In the genomic region with DNA sequence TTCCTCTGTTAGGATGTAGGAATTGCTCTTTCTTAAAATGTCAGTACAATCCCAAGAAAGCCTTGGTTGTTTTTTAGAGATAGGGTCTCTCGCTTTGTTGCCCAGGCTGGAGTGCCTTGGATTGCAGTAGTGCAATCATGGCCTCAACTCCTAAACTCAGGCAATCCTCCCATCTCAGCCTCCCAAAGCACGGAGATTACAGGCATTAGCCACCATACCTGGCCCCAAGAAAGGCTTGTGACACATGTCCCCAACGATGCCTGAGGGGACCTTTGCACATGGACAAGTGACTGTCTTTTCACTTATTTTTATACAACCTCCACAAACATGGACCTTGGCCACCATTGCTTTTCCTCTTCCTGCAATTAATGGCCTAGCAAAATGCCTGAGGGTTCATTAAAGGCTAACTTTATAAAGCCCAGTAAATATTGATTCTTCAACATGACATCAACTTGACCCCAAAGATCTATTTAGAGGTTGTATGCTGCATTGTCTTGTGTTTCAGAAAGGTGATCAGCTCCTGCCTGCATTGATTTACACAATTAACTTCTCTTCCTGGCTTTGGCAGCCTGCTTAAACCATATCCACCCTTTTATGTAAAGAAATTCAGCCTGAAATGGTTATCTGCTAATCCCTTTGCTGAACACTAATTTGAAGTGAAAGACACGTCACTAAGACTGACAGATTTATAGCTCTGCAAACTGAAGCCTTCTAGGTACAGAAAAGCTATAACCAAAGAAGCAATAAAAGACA, we compare ENCODE assay signal across 18 cellular contexts. TPM values are rescaled to one million over a fixed set of nuclear protein-coding genes. Genes with fewer than 3 reads are reported as not detected.
A peak's percentile ranks its signal among the peaks of the same experiment; 100 is the strongest.
DNase-seq lines count a peak whose midpoint lies in the region; ATAC-seq and TF ChIP-seq lines count a peak whose summit lies in the region.
"Had no signal": no experiment of that assay in that cellular context is flagged by ENCODE, and none has a peak within 500 bp of the region (broad histone marks: within the 10 kb centered on the region; RNA-seq: fewer than 3 reads in every experiment).

No MANE protein-coding gene starts in this region.

- DNase-seq in Right ventricle myocardium superior = no peak
- no peak for DNase-seq in left cardiac atrium
- no peak for DNase-seq in activated T-helper 2 cell treated with anti-CD3 and anti-CD28 coated beads, Interferon-gamma antibody, Interleukin-2, Interleukin-4, amounts not matched to agents 10 μg/mL and 5 μg/mL and 100 μg/mL, durations not matched to agents 14 hours and 24 hours and 36 hours (ENCODE audit: low spot score)
- no peak for DNase-seq in type B pancreatic cell (ENCODE audit: extremely low spot score, unreplicated experiment)
- DNase-seq in NCI-H1092 (lab: John Stamatoyannopoulos, UW) = no peak
- DNase-seq: activated CD4-positive, alpha-beta T cell treated with anti-CD3 and anti-CD28 coated beads for 4 hours; caudate nucleus; effector memory CD8-positive, alpha-beta T cell; H9; naive thymus-derived CD8-positive, alpha-beta T cell; NCI-H1105; NCI-H2171 treated with DMSO at 0.1 percent for 48 hours; retina; trophoblast cell had no signal

- peaks cover 1 to 8% (median 5%) of the 10 kb centered on the region in 4 donors for H3K36me3 ChIP-seq in liver (ENCODE audit: control insufficient read depth in 4 of 4, insufficient read depth in 3 of 4, low read depth in 1 of 4, low read length in 3 of 4)

- H3K27ac Mint-ChIP-seq in activated T-helper 2 cell treated with anti-CD3 and anti-CD28 coated beads, Interferon-gamma antibody, Interleukin-2, Interleukin-4, amounts not matched to agents 10 μg/mL and 5 μg/mL and 100 μg/mL, durations not matched to agents 14 hours and 24 hours and 36 hours = peak overlapping the region; percentile 26
- H3K27ac Mint-ChIP-seq in type B pancreatic cell = peak overlapping the region; percentile 61
- H3K27ac Mint-ChIP-seq: effector memory CD8-positive, alpha-beta T cell; H9 had no signal

- H3K27me3 Mint-ChIP-seq in activated T-helper 2 cell treated with anti-CD3 and anti-CD28 coated beads, Interferon-gamma antibody, Interleukin-2, Interleukin-4, amounts not matched to agents 10 μg/mL and 5 μg/mL and 100 μg/mL, durations not matched to agents 14 hours and 24 hours and 36 hours (ENCODE audit: low read depth) = no peaks in the 10 kb centered on the region
- H3K27me3 Mint-ChIP-seq in type B pancreatic cell = no peaks in the 10 kb centered on the region
- H3K27me3 Mint-ChIP-seq: effector memory CD8-positive, alpha-beta T cell; naive thymus-derived CD8-positive, alpha-beta T cell had no signal

- peaks cover 0 to 34% (median 25%) of the 10 kb centered on the region in 4 donors for H3K4me1 ChIP-seq in liver (ENCODE audit: control insufficient read depth in 4 of 4, insufficient read depth in 4 of 4, low read length in 3 of 4)

- peak overlapping the region; percentile 62 to 74 for H3K27ac ChIP-seq in liver (ENCODE audit: low read depth in 1 of 2, low read length in 2 of 2)

- ATAC-seq in Right ventricle myocardium superior (ENCODE audit: poor library complexity) (peak; percentile 8), left cardiac atrium (no peak), GM19455 (IDR thresholded peaks at IDR 0.05; ENCODE audit: unreplicated experiment) (no peak), HG02852 (IDR thresholded peaks at IDR 0.05; ENCODE audit: unreplicated experiment) (no peak)
- ATAC-seq: effector memory CD8-positive, alpha-beta T cell; naive thymus-derived CD8-positive, alpha-beta T cell had no signal

- H3K9me3 ChIP-seq in liver (ENCODE audit: control insufficient read depth in 4 of 4, low read length in 3 of 4) = no peaks in the 10 kb centered on the region

- WGBS in liver = 47% methylated on average over 4 of the region's 4 CpGs

- no peak overlapping the region for H3K4me3 ChIP-seq in liver (ENCODE audit: low read depth in 1 of 3, low read length in 3 of 3)

- H3K9me3 Mint-ChIP-seq in activated T-helper 2 cell treated with anti-CD3 and anti-CD28 coated beads, Interferon-gamma antibody, Interleukin-2, Interleukin-4, amounts not matched to agents 10 μg/mL and 5 μg/mL and 100 μg/mL, durations not matched to agents 14 hours and 24 hours and 36 hours = no peaks in the 10 kb centered on the region
- H3K9me3 Mint-ChIP-seq in type B pancreatic cell = no peaks in the 10 kb centered on the region
- H3K9me3 Mint-ChIP-seq: activated naive CD4-positive, alpha-beta T cell treated with anti-CD3 and anti-CD28 coated beads, Interleukin-2, amount 50 U/mL, for 72 hours; effector memory CD8-positive, alpha-beta T cell; H9; naive thymus-derived CD8-positive, alpha-beta T cell had no signal

- H3K4me3 Mint-ChIP-seq in activated T-helper 2 cell treated with anti-CD3 and anti-CD28 coated beads, Interferon-gamma antibody, Interleukin-2, Interleukin-4, amounts not matched to agents 10 μg/mL and 5 μg/mL and 100 μg/mL, durations not matched to agents 14 hours and 24 hours and 36 hours (ENCODE audit: low read depth) = no peak overlapping the region
- no peak overlapping the region for H3K4me3 Mint-ChIP-seq in type B pancreatic cell
- H3K4me3 Mint-ChIP-seq: effector memory CD8-positive, alpha-beta T cell; H9; naive thymus-derived CD8-positive, alpha-beta T cell had no signal

- intact Hi-C loops in Right ventricle myocardium superior (cut with DNase I) = no loop called here
- intact Hi-C loops in left cardiac atrium (cut with DNase I) = no loop called here
- intact Hi-C loops in activated T-helper 2 cell treated with anti-CD3 and anti-CD28 coated beads, Interferon-gamma antibody, Interleukin-2, Interleukin-4, amounts not matched to agents 10 μg/mL and 5 μg/mL and 100 μg/mL, durations not matched to agents 14 hours and 24 hours and 36 hours (cut with micrococcal nuclease) = loop anchor here (5.0 to 10.0 kb wide), 2 partner anchors 49 to 466 kb away; no protein-coding TSS in a partner anchor

- H3K36me3 Mint-ChIP-seq in activated T-helper 2 cell treated with anti-CD3 and anti-CD28 coated beads, Interferon-gamma antibody, Interleukin-2, Interleukin-4, amounts not matched to agents 10 μg/mL and 5 μg/mL and 100 μg/mL, durations not matched to agents 14 hours and 24 hours and 36 hours (ENCODE audit: low read depth) = peaks cover 72% of the 10 kb centered on the region
- peaks cover 39% of the 10 kb centered on the region for H3K36me3 Mint-ChIP-seq in type B pancreatic cell

- H3K4me1 Mint-ChIP-seq in activated T-helper 2 cell treated with anti-CD3 and anti-CD28 coated beads, Interferon-gamma antibody, Interleukin-2, Interleukin-4, amounts not matched to agents 10 μg/mL and 5 μg/mL and 100 μg/mL, durations not matched to agents 14 hours and 24 hours and 36 hours (ENCODE audit: low read depth) = peaks cover 59% of the 10 kb centered on the region
- H3K4me1 Mint-ChIP-seq in type B pancreatic cell (ENCODE audit: unreplicated experiment) = peaks cover 25% of the 10 kb centered on the region

- H3K27me3 ChIP-seq in liver (ENCODE audit: control insufficient read depth in 4 of 4, insufficient read depth in 4 of 4, low read length in 3 of 4) = no peaks in the 10 kb centered on the region

- no peak overlapping the region for H3K9ac ChIP-seq in liver (ENCODE audit: low read depth in 1 of 2, low read length in 2 of 2)

- no peak for TF ChIP-seq CTCF in liver (IDR thresholded peaks at IDR 0.05; ENCODE audit: low read depth, low read length, missing input control)
- no peak for TF ChIP-seq CTCF in type B pancreatic cell (conservative IDR thresholded peaks at IDR 0.05)

- no peak for TF ChIP-seq RAD21 in liver (IDR thresholded peaks at IDR 0.05)

TF ChIP-seq in liver, 16 proteins besides CTCF, POLR2A, EP300 and RAD21 (continues in another document):
- TF ChIP-seq, protein P1, sequence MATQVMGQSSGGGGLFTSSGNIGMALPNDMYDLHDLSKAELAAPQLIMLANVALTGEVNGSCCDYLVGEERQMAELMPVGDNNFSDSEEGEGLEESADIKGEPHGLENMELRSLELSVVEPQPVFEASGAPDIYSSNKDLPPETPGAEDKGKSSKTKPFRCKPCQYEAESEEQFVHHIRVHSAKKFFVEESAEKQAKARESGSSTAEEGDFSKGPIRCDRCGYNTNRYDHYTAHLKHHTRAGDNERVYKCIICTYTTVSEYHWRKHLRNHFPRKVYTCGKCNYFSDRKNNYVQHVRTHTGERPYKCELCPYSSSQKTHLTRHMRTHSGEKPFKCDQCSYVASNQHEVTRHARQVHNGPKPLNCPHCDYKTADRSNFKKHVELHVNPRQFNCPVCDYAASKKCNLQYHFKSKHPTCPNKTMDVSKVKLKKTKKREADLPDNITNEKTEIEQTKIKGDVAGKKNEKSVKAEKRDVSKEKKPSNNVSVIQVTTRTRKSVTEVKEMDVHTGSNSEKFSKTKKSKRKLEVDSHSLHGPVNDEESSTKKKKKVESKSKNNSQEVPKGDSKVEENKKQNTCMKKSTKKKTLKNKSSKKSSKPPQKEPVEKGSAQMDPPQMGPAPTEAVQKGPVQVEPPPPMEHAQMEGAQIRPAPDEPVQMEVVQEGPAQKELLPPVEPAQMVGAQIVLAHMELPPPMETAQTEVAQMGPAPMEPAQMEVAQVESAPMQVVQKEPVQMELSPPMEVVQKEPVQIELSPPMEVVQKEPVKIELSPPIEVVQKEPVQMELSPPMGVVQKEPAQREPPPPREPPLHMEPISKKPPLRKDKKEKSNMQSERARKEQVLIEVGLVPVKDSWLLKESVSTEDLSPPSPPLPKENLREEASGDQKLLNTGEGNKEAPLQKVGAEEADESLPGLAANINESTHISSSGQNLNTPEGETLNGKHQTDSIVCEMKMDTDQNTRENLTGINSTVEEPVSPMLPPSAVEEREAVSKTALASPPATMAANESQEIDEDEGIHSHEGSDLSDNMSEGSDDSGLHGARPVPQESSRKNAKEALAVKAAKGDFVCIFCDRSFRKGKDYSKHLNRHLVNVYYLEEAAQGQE (IDR thresholded peaks at IDR 0.05) = no peak
- TF ChIP-seq JUND (IDR thresholded peaks at IDR 0.05) (peak; percentile 24 to 28), RXRA (IDR thresholded peaks at IDR 0.05) (peak; percentile 89 to 93), HNF4A (conservative IDR thresholded peaks at IDR 0.05) (peak; percentile 81 to 83), FOXA1 (IDR thresholded peaks at IDR 0.05) (peak; percentile 58), YY1 (IDR thresholded peaks at IDR 0.05) (peak; percentile 83), EGR1 (IDR thresholded peaks at IDR 0.05; ENCODE audit: low read depth in 2 of 2) (peak in 1 of 2 donors; percentile 25), FOXA2 (IDR thresholded peaks at IDR 0.05) (peak; percentile 34), TAF1 (conservative IDR thresholded peaks at IDR 0.05) (no peak)

RNA-seq across cellular contexts. Expression of gene SPOCK2, which starts 10.1 kb away (rescaled TPM):
- total RNA-seq in Right ventricle myocardium superior (9.6 TPM), left cardiac atrium (1 to 10 TPM; 8.1 to 9.8 TPM), liver (1 to 10 TPM in 1 of 2 donors, under 1 TPM in 1; 0.51 to 1.7 TPM), type B pancreatic cell (ENCODE audit: low replicate concordance) (13.8 TPM in 2 replicates)
- 135 and 137 TPM in 2 replicates for total RNA-seq in activated T-helper 2 cell treated with anti-CD3 and anti-CD28 coated beads, Interferon-gamma antibody, Interleukin-2, Interleukin-4, amounts not matched to agents 10 μg/mL and 5 μg/mL and 100 μg/mL, durations not matched to agents 14 hours and 24 hours and 36 hours
- polyA plus RNA-seq in liver = under 1 TPM; 0.36 to 0.76 TPM
